8 cellular contexts compared by ENCODE assay signal in the genomic region with DNA sequence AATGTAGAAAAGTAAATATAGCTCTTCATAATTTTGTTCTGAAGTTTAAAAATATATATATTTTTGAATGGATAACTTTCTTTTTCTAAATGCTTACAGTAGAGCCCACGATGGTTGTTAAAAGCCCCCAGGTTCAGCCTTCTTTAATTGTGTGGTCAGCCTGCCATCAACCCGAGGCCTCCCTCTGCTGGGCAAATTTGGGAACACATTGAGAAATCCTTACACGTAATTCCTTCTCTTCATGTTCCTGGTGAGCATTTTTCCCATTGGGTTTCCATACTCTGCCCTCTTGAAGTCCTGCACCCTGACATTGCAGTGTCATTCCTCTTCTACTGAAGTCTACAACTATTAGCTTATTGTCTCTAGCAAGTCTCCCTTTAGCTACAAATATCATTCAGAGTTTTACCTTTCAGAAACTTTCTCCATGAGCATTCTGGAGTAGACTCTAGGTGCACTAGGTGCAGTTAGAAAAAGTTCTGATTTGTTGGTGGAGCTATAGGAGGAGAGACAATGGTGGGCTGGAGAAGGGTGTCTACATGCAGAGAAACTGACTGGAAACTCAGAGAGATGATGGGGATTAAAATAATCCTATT. TPM values are rescaled to one million over a fixed set of nuclear protein-coding genes. Genes with fewer than 3 reads are reported as not detected.
A peak's percentile ranks its signal among the peaks of the same experiment; 100 is the strongest.
DNase-seq lines count a peak whose midpoint lies in the region; ATAC-seq and TF ChIP-seq lines count a peak whose summit lies in the region.

No MANE protein-coding gene starts in this region.

- H3K4me3 ChIP-seq in fibroblast of pulmonary artery (replicated peaks; ENCODE audit: low read depth, low read length) = no peak overlapping the region

- H3K27ac Mint-ChIP-seq in activated CD8-positive, alpha-beta memory T cell treated with anti-CD3 and anti-CD28 coated beads, Interleukin-2, amount 10 ng/mL, durations not matched to agents 7 days and 5 days = no peak overlapping the region

- CTCF ChIA-PET in activated CD8-positive, alpha-beta memory T cell treated with anti-CD3 and anti-CD28 coated beads, Interleukin-2, amount 10 ng/mL, durations not matched to agents 7 days and 5 days (lab: Charles Lee) = interaction anchor here (1.0 to 10.8 kb wide), 15 partner anchors 9 to 440 kb away, joined by 3 to 125 read pairs (median 6); a partner anchor contains a TSS

- peaks cover 12% of the 10 kb centered on the region for H3K36me3 Mint-ChIP-seq in activated CD8-positive, alpha-beta memory T cell treated with anti-CD3 and anti-CD28 coated beads, Interleukin-2, amount 10 ng/mL, durations not matched to agents 7 days and 5 days

- TF ChIP-seq CTCF in GM13977 (IDR thresholded peaks at IDR 0.05; ENCODE audit: extremely low read depth, insufficient read depth, missing control alignments) (peak; percentile 75), fibroblast of pulmonary artery (IDR thresholded peaks at IDR 0.05; ENCODE audit: low read length, missing control alignments) (peak; percentile 90)

- no peaks in the 10 kb centered on the region for H3K27me3 Mint-ChIP-seq in activated CD8-positive, alpha-beta memory T cell treated with anti-CD3 and anti-CD28 coated beads, Interleukin-2, amount 10 ng/mL, durations not matched to agents 7 days and 5 days

- in situ Hi-C loops in GM13977 (cut with MboI; ENCODE audit: low pct_unique_long_range_greater_than_20kb, low sequenced_read_pairs, unreplicated experiment) = no loop called here

- H3K4me1 Mint-ChIP-seq in activated CD8-positive, alpha-beta memory T cell treated with anti-CD3 and anti-CD28 coated beads, Interleukin-2, amount 10 ng/mL, durations not matched to agents 7 days and 5 days = no peaks in the 10 kb centered on the region

- H3K4me3 Mint-ChIP-seq in activated CD8-positive, alpha-beta memory T cell treated with anti-CD3 and anti-CD28 coated beads, Interleukin-2, amount 10 ng/mL, durations not matched to agents 7 days and 5 days = no peak overlapping the region

- peak; percentile 64 for ATAC-seq in activated CD8-positive, alpha-beta memory T cell treated with anti-CD3 and anti-CD28 coated beads, Interleukin-2, amount 10 ng/mL, durations not matched to agents 7 days and 5 days
- ATAC-seq in GM18870 (IDR thresholded peaks at IDR 0.05; ENCODE audit: unreplicated experiment) (no peak), GM18861 (IDR thresholded peaks at IDR 0.05; ENCODE audit: unreplicated experiment) (no peak)

- no peaks in the 10 kb centered on the region for H3K9me3 Mint-ChIP-seq in activated CD8-positive, alpha-beta memory T cell treated with anti-CD3 and anti-CD28 coated beads, Interleukin-2, amount 10 ng/mL, durations not matched to agents 7 days and 5 days (ENCODE audit: low read depth)

- DNase-seq in Ammon's horn (ENCODE audit: low spot score) = peak; percentile 74
- peak; percentile 42 for DNase-seq in GM13977 (ENCODE audit: low spot score)
- peak; percentile 76 for DNase-seq in NCI-H69 (lab: John Stamatoyannopoulos, UW)
- peak; percentile 64 for DNase-seq in activated CD8-positive, alpha-beta memory T cell treated with anti-CD3 and anti-CD28 coated beads, Interleukin-2, amount 10 ng/mL, durations not matched to agents 7 days and 5 days
- peak; percentile 71 for DNase-seq in fibroblast of pulmonary artery (ENCODE audit: low read depth)
- peak in 30 of 56 donors; percentile 0 to 68 (median 8) for DNase-seq in nucleus accumbens (lab: John Stamatoyannopoulos, UW)

RNA-seq across cellular contexts. Expression of a gene that starts 40.6 kb away (rescaled TPM):
- total RNA-seq in activated CD8-positive, alpha-beta memory T cell treated with anti-CD3 and anti-CD28 coated beads, Interleukin-2, amount 10 ng/mL, durations not matched to agents 7 days and 5 days = 10 to 100 TPM; 19.0 to 28.2 TPM

Comparison
In these comparisons a context has a peak if more than half of its experiments do, and no peak if none do; other contexts are left out.
1. DNase-seq: peak in every context shown above with its lines; median percentile 76 in NCI-H69; 74 in Ammon's horn; 71 in fibroblast of pulmonary artery; 64 in activated CD8-positive, alpha-beta memory T cell treated with anti-CD3 and anti-CD28 coated beads, Interleukin-2, amount 10 ng/mL, durations not matched to agents 7 days and 5 days; 42 in GM13977; 8 in nucleus accumbens.